Comparison of ENCODE assay signal across 8 cellular contexts in genomic region chr16:27313422-27314160, GRCh38.
A peak's percentile ranks its signal among the peaks of the same experiment; 100 is the strongest.
DNase-seq lines count a peak whose midpoint lies in the region; ATAC-seq and TF ChIP-seq lines count a peak whose summit lies in the region.

IL4R (plus strand) TSS chr16:27313974; CDS start chr16:27340204, 26,230 bp downstream.

- H3K4me1 Mint-ChIP-seq in central memory CD8-positive, alpha-beta T cell: peaks cover 41% of the 10 kb centered on the region

- peaks cover 10% of the 10 kb centered on the region for H3K36me3 Mint-ChIP-seq in central memory CD8-positive, alpha-beta T cell (ENCODE audit: insufficient read depth)

- H3K27ac ChIP-seq in HL-60 (replicated peaks) (peak within 1 kb of the TSS; percentile 67), VCaP (peak within 1 kb of the TSS; percentile 62)

- ATAC-seq in central memory CD8-positive, alpha-beta T cell (replicated peaks; ENCODE audit: extremely low read depth, poor library complexity, severe bottlenecking): peak; percentile 64

- DNase-seq in SIG-M5 treated with dmso at 0.1 percent for 504 hours (lab: John Stamatoyannopoulos, UW; ENCODE audit: unreplicated experiment): peak; percentile 29
- DNase-seq in SIG-M5 (lab: John Stamatoyannopoulos, UW): no peak
- DNase-seq in HL-60 (ENCODE audit: low read depth in 1 of 2, low spot score in 1 of 2): peak in 1 of 2 experiments; percentile 42
- DNase-seq in central memory CD8-positive, alpha-beta T cell (ENCODE audit: low spot score in 2 of 2): peak; percentile 44 to 45
- DNase-seq in left kidney (ENCODE audit: low read depth, low spot score): peak; percentile 81
- peak; percentile 68 to 69 for DNase-seq in stimulated activated CD4-positive, alpha-beta T cell treated with anti-CD3 and anti-CD28 coated beads, Interleukin-2, amount 100 ng/mL, for 48 hours
- DNase-seq in hippocampal formation (lab: John Stamatoyannopoulos, UW): no peak

- peak within 1 kb of the TSS; percentile 84 for H3K4me3 Mint-ChIP-seq in central memory CD8-positive, alpha-beta T cell

- no peaks in the 10 kb centered on the region for H3K27me3 Mint-ChIP-seq in central memory CD8-positive, alpha-beta T cell

- TF ChIP-seq CTCF in HL-60 (IDR thresholded peaks at IDR 0.05; ENCODE audit: insufficient read depth, low read length) (no peak), VCaP (conservative IDR thresholded peaks at IDR 0.05) (no peak)

- H3K27me3 ChIP-seq in HL-60 (ENCODE audit: insufficient read depth, poor library complexity, severe bottlenecking): no peaks in the 10 kb centered on the region

- peak within 1 kb of the TSS; percentile 71 for H3K4me3 ChIP-seq in HL-60 (replicated peaks; ENCODE audit: insufficient read depth, low read length)

- H3K9me3 Mint-ChIP-seq in central memory CD8-positive, alpha-beta T cell: no peaks in the 10 kb centered on the region

- peak within 1 kb of the TSS; percentile 96 for H3K27ac Mint-ChIP-seq in central memory CD8-positive, alpha-beta T cell (ENCODE audit: low read depth)

Comparison
In these comparisons a context has a peak if more than half of its experiments do, and no peak if none do; other contexts are left out.
1. DNase-seq: peak in SIG-M5 treated with dmso at 0.1 percent for 504 hours (single experiment), central memory CD8-positive, alpha-beta T cell (2 of 2), left kidney (single experiment) and stimulated activated CD4-positive, alpha-beta T cell treated with anti-CD3 and anti-CD28 coated beads, Interleukin-2, amount 100 ng/mL, for 48 hours (2 of 2); none in SIG-M5 (single experiment) and hippocampal formation (0 of 2).